Comparison of ENCODE assay signal across 20 cellular contexts in the genomic region with DNA sequence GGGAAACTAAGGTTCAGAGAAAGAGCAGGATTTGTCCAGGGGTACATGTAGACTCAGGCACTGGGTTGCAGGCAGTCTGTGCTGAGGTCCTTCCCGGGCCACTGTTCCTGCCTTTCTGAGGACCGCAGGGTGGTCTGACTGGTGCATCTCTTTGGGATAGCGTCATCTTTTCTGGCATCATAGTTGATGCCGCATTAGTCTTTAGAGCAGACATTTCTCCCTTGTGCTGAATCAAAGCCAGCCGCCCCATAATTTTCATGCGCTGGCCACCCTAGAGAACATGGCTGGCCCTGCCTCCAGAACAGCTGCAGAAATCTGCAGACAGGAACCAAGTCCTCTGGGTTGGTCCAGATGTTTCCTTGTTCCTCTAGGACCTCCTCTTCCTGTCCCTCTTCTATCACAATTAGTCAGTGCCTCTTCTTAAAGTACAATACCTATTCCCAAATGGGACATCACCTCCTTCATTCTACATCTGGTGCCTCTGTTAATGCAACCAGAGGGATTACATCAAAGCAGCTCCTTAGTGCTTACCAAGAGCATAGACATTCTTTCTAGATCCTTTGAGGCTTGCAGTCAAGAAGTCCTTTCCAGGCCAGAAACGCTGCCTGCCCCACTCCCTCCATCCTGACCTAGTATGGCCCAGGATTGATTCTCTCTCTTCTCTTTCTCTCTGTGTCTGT. TPM values are rescaled to one million over a fixed set of nuclear protein-coding genes. Genes with fewer than 3 reads are reported as not detected.
DNase-seq lines count a peak whose midpoint lies in the region; ATAC-seq and TF ChIP-seq lines count a peak whose summit lies in the region.
"Had no signal": no experiment of that assay in that cellular context is flagged by ENCODE, and none has a peak within 500 bp of the region (broad histone marks: within the 10 kb centered on the region; RNA-seq: fewer than 3 reads in every experiment).

No MANE protein-coding gene starts in this region.

- ATAC-seq in heart right ventricle (peak; percentile 39 to 86 (median 58)), GM21619 (IDR thresholded peaks at IDR 0.05; ENCODE audit: unreplicated experiment) (no peak)
- no peak for ATAC-seq in activated CD8-positive, alpha-beta memory T cell treated with anti-CD3 and anti-CD28 coated beads, Interleukin-2, amount 10 ng/mL, durations not matched to agents 7 days and 5 days
- ATAC-seq: effector memory CD8-positive, alpha-beta T cell; Panc1 had no signal

- intact Hi-C loops in heart right ventricle (cut with DNase I), result loop anchor here in 1 of 10 donors (5.0 to 10.0 kb wide), 2 partner anchors 126 to 183 kb away; a partner anchor contains a TSS

- H3K27ac ChIP-seq in heart right ventricle, result peak overlapping the region in 3 of 10 donors; percentile 9 to 41 (median 37)
- H3K27ac ChIP-seq: prostate gland, thoracic aorta had no signal

- H3K27me3 ChIP-seq in NT2/D1 (ENCODE audit: insufficient read depth, insufficient read length), result no peaks in the 10 kb centered on the region
- H3K27me3 ChIP-seq in heart right ventricle, result no peaks in the 10 kb centered on the region

- no peaks in the 10 kb centered on the region for H3K36me3 Mint-ChIP-seq in neural crest cell (ENCODE audit: low read depth)
- no peaks in the 10 kb centered on the region for H3K36me3 Mint-ChIP-seq in activated CD8-positive, alpha-beta memory T cell treated with anti-CD3 and anti-CD28 coated beads, Interleukin-2, amount 10 ng/mL, durations not matched to agents 7 days and 5 days
- H3K36me3 Mint-ChIP-seq: activated naive CD4-positive, alpha-beta T cell treated with anti-CD3 and anti-CD28 coated beads, Interleukin-2, amount 50 U/mL, for 24 hours; immature natural killer cell had no signal

- H3K4me1 Mint-ChIP-seq in neural crest cell, result peaks cover 25% of the 10 kb centered on the region
- H3K4me1 Mint-ChIP-seq in activated CD8-positive, alpha-beta memory T cell treated with anti-CD3 and anti-CD28 coated beads, Interleukin-2, amount 10 ng/mL, durations not matched to agents 7 days and 5 days, result peaks cover 2% of the 10 kb centered on the region
- H3K4me1 Mint-ChIP-seq: activated naive CD4-positive, alpha-beta T cell treated with anti-CD3 and anti-CD28 coated beads, Interleukin-2, amount 50 U/mL, for 24 hours; immature natural killer cell had no signal

- 54 to 58% methylated on average over 7 of the region's 7 CpGs for WGBS in heart right ventricle, 2 donors

- peaks cover 68% of the 10 kb centered on the region for H3K36me3 ChIP-seq in NT2/D1 (ENCODE audit: insufficient read depth, insufficient read length, low read length)
- peaks cover 0 to 10% (median 0%) of the 10 kb centered on the region in 9 donors for H3K36me3 ChIP-seq in heart right ventricle
- H3K36me3 ChIP-seq: prostate gland had no signal

- TF ChIP-seq CTCF in heart right ventricle (IDR thresholded peaks at IDR 0.05) (no peak), neural crest cell (conservative IDR thresholded peaks at IDR 0.05) (no peak)

- H3K4me1 ChIP-seq in NT2/D1 (ENCODE audit: insufficient read depth, insufficient read length) (peaks cover 16% of the 10 kb centered on the region), heart right ventricle (peaks cover 0 to 16% (median 5%) of the 10 kb centered on the region in 9 donors)
- H3K4me1 ChIP-seq: prostate gland had no signal

- H3K4me3 ChIP-seq in NT2/D1 (ENCODE audit: insufficient read length, low read depth) (no peak overlapping the region), heart right ventricle (no peak overlapping the region)
- H3K4me3 ChIP-seq: prostate gland, thoracic aorta had no signal

- no peaks in the 10 kb centered on the region for H3K9me3 Mint-ChIP-seq in neural crest cell
- no peaks in the 10 kb centered on the region for H3K9me3 Mint-ChIP-seq in activated CD8-positive, alpha-beta memory T cell treated with anti-CD3 and anti-CD28 coated beads, Interleukin-2, amount 10 ng/mL, durations not matched to agents 7 days and 5 days (ENCODE audit: low read depth)
- H3K9me3 Mint-ChIP-seq: activated naive CD4-positive, alpha-beta T cell treated with anti-CD3 and anti-CD28 coated beads, Interleukin-2, amount 50 U/mL, for 24 hours; immature natural killer cell had no signal

- peak overlapping the region; percentile 5 for H3K9ac ChIP-seq in NT2/D1 (ENCODE audit: insufficient read length, low read depth)

- no peak overlapping the region for H3K4me3 Mint-ChIP-seq in neural crest cell
- no peak overlapping the region for H3K4me3 Mint-ChIP-seq in activated CD8-positive, alpha-beta memory T cell treated with anti-CD3 and anti-CD28 coated beads, Interleukin-2, amount 10 ng/mL, durations not matched to agents 7 days and 5 days
- H3K4me3 Mint-ChIP-seq: activated naive CD4-positive, alpha-beta T cell treated with anti-CD3 and anti-CD28 coated beads, Interleukin-2, amount 50 U/mL, for 24 hours; effector memory CD8-positive, alpha-beta T cell; immature natural killer cell had no signal

- H3K9me3 ChIP-seq in NT2/D1 (ENCODE audit: insufficient read depth, low read length) (no peaks in the 10 kb centered on the region), heart right ventricle (no peaks in the 10 kb centered on the region)
- H3K9me3 ChIP-seq: prostate gland, thoracic aorta had no signal

- DNase-seq in AG08395 (ENCODE audit: low spot score) (peak; percentile 54), NT2/D1 (ENCODE audit: low read depth, low spot score) (no peak), heart right ventricle (no peak), neural crest cell (ENCODE audit: low read depth, low spot score) (no peak), NCI-H128 (lab: John Stamatoyannopoulos, UW; ENCODE audit: unreplicated experiment) (no peak), NCI-H1417 treated with DMSO at 0.1 percent for 48 hours (lab: John Stamatoyannopoulos, UW) (no peak)
- no peak for DNase-seq in activated CD8-positive, alpha-beta memory T cell treated with anti-CD3 and anti-CD28 coated beads, Interleukin-2, amount 10 ng/mL, durations not matched to agents 7 days and 5 days
- DNase-seq: effector memory CD8-positive, alpha-beta T cell; immature natural killer cell; NCI-H2029 treated with DMSO at 0.1 percent for 48 hours; stimulated activated CD4-positive, alpha-beta T cell treated with anti-CD3 and anti-CD28 coated beads, Interleukin-1b, Interleukin-23, amount 100 ng/mL, for 48 hours had no signal

- H3K27me3 Mint-ChIP-seq in neural crest cell (ENCODE audit: low read depth), result no peaks in the 10 kb centered on the region
- H3K27me3 Mint-ChIP-seq in activated CD8-positive, alpha-beta memory T cell treated with anti-CD3 and anti-CD28 coated beads, Interleukin-2, amount 10 ng/mL, durations not matched to agents 7 days and 5 days, result peaks cover 5% of the 10 kb centered on the region
- H3K27me3 Mint-ChIP-seq: activated naive CD4-positive, alpha-beta T cell treated with anti-CD3 and anti-CD28 coated beads, Interleukin-2, amount 50 U/mL, for 24 hours had no signal

- CTCF ChIA-PET in activated CD8-positive, alpha-beta memory T cell treated with anti-CD3 and anti-CD28 coated beads, Interleukin-2, amount 10 ng/mL, durations not matched to agents 7 days and 5 days (lab: Charles Lee), result interaction anchor here (0.8 to 1.0 kb wide), 2 partner anchors 9 to 198 kb away, joined by 3 read pairs; no protein-coding TSS in a partner anchor

- H3K27ac Mint-ChIP-seq in neural crest cell (ENCODE audit: unreplicated experiment), result peak overlapping the region; percentile 12
- H3K27ac Mint-ChIP-seq in activated CD8-positive, alpha-beta memory T cell treated with anti-CD3 and anti-CD28 coated beads, Interleukin-2, amount 10 ng/mL, durations not matched to agents 7 days and 5 days, result no peak overlapping the region
- H3K27ac Mint-ChIP-seq: activated naive CD4-positive, alpha-beta T cell treated with anti-CD3 and anti-CD28 coated beads, Interleukin-2, amount 50 U/mL, for 24 hours; effector memory CD8-positive, alpha-beta T cell; immature natural killer cell had no signal

RNA-seq across cellular contexts. Expression of a gene that starts 42.1 kb away (rescaled TPM):
- total RNA-seq in heart right ventricle (under 1 TPM in 3 of 10 donors, not detected in 7; 0.37 to 0.70 (median 0.55) TPM), neural crest cell (not detected in 2 replicates)
- polyA plus RNA-seq in heart right ventricle, result under 1 TPM; 0.13 to 0.59 TPM
- total RNA-seq in activated CD8-positive, alpha-beta memory T cell treated with anti-CD3 and anti-CD28 coated beads, Interleukin-2, amount 10 ng/mL, durations not matched to agents 7 days and 5 days, result not detected
- total RNA-seq: HT-29; mononuclear cell; prostate gland; T-helper 1 cell treated with Interleukin-12 subunit alpha and Interleukin-12 subunit beta and Interleukin-4 antibody, amounts not matched to agents 30 ng/mL and 1 ng/mL, for 36 hours; thoracic aorta had no signal
- polyA plus RNA-seq: immature natural killer cell had no signal

RNA-seq across cellular contexts. Expression of a gene that starts 48.9 kb away (rescaled TPM):
- not detected for total RNA-seq in heart right ventricle
- polyA plus RNA-seq in heart right ventricle, result under 1 TPM in 1 of 2 donors, not detected in 1; 0.44 TPM
- total RNA-seq in neural crest cell, result not detected in 2 replicates
- total RNA-seq in activated CD8-positive, alpha-beta memory T cell treated with anti-CD3 and anti-CD28 coated beads, Interleukin-2, amount 10 ng/mL, durations not matched to agents 7 days and 5 days, result not detected
- total RNA-seq: HT-29; M059J; mononuclear cell; T-helper 1 cell treated with Interleukin-12 subunit alpha and Interleukin-12 subunit beta and Interleukin-4 antibody, amounts not matched to agents 30 ng/mL and 1 ng/mL, for 36 hours; thoracic aorta had no signal
- polyA plus RNA-seq: immature natural killer cell had no signal

Comparison
In these comparisons a context has a peak if more than half of its experiments do, and no peak if none do; other contexts are left out.
1. ATAC-seq: peak in heart right ventricle (8 of 8); none in GM21619 (single experiment) and activated CD8-positive, alpha-beta memory T cell treated with anti-CD3 and anti-CD28 coated beads, Interleukin-2, amount 10 ng/mL, durations not matched to agents 7 days and 5 days (single experiment).